9 cellular contexts compared by ENCODE assay signal in genomic region chr12:48165089-48166031, GRCh38. TPM values are rescaled to one million over a fixed set of nuclear protein-coding genes. Genes with fewer than 3 reads are reported as not detected.
DNase-seq lines count a peak whose midpoint lies in the region; ATAC-seq and TF ChIP-seq lines count a peak whose summit lies in the region.
"Had no signal": no experiment of that assay in that cellular context is flagged by ENCODE, and none has a peak within 500 bp of the region (broad histone marks: within the 10 kb centered on the region; RNA-seq: fewer than 3 reads in every experiment).

No MANE protein-coding gene starts in this region.

- POLR2A ChIA-PET in activated B cell treated with CpG ODN at 0.5 μM for 24 hours (lab: Charles Lee): interaction anchor here (0.6 to 1.2 kb wide), 2 partner anchors 9 to 18 kb away, joined by 4 read pairs; partner anchors contain the start of gene CCDC184

- H3K4me3 Mint-ChIP-seq in activated B cell treated with CpG ODN at 0.5 μM for 24 hours: no peak overlapping the region
- no peak overlapping the region for H3K4me3 Mint-ChIP-seq in endothelial cell (ENCODE audit: unreplicated experiment)
- H3K4me3 Mint-ChIP-seq in naive B cell: no peak overlapping the region

- H3K27me3 Mint-ChIP-seq in activated B cell treated with CpG ODN at 0.5 μM for 24 hours (peaks cover 12% of the 10 kb centered on the region), endothelial cell (ENCODE audit: unreplicated experiment) (peaks cover 3% of the 10 kb centered on the region), naive B cell (peaks cover 20 to 34% (median 26%) of the 10 kb centered on the region in 3 donors)

- H3K27ac Mint-ChIP-seq in activated B cell treated with CpG ODN at 0.5 μM for 24 hours (no peak overlapping the region), endothelial cell (ENCODE audit: unreplicated experiment) (no peak overlapping the region), naive B cell (no peak overlapping the region)

- TF ChIP-seq CTCF in activated B cell treated with CpG ODN at 0.5 μM for 24 hours (IDR thresholded peaks at IDR 0.05) (peak; percentile 69), endothelial cell (IDR thresholded peaks at IDR 0.05; ENCODE audit: unreplicated experiment) (peak; percentile 91)

- intact Hi-C loops in activated B cell treated with CpG ODN at 0.5 μM for 24 hours (cut with micrococcal nuclease): loop anchor here (1.0 to 2.0 kb wide), 5 partner anchors 61 to 513 kb away; no protein-coding TSS in a partner anchor

- DNase-seq in CD1c-positive myeloid dendritic cell (ENCODE audit: extremely low spot score): peak; percentile 72
- DNase-seq in NCI-H2081 (lab: John Stamatoyannopoulos, UW): peak; percentile 61 to 62
- no peak for DNase-seq in activated B cell treated with CpG ODN at 0.5 μM for 24 hours
- peak; percentile 55 for DNase-seq in endothelial cell (ENCODE audit: low spot score)
- peak; percentile 60 for DNase-seq in naive B cell
- no peak for DNase-seq in MV-4-11 (lab: John Stamatoyannopoulos, UW)

- peak; percentile 68 for ATAC-seq in GM18867 (IDR thresholded peaks at IDR 0.05; ENCODE audit: unreplicated experiment)
- ATAC-seq in activated B cell treated with CpG ODN at 0.5 μM for 24 hours (ENCODE audit: low read depth): peak; percentile 73
- peak; percentile 72 to 81 for ATAC-seq in naive B cell (ENCODE audit: low read depth in 2 of 2)
- ATAC-seq in HG02678 (IDR thresholded peaks at IDR 0.05; ENCODE audit: unreplicated experiment): no peak

- H3K9me3 Mint-ChIP-seq in activated B cell treated with CpG ODN at 0.5 μM for 24 hours (no peaks in the 10 kb centered on the region), endothelial cell (ENCODE audit: unreplicated experiment) (no peaks in the 10 kb centered on the region), naive B cell (no peaks in the 10 kb centered on the region)

- H3K36me3 Mint-ChIP-seq in activated B cell treated with CpG ODN at 0.5 μM for 24 hours (ENCODE audit: low read depth) (no peaks in the 10 kb centered on the region), endothelial cell (ENCODE audit: low read depth, unreplicated experiment) (no peaks in the 10 kb centered on the region), naive B cell (no peaks in the 10 kb centered on the region)

- no peaks in the 10 kb centered on the region for H3K4me1 Mint-ChIP-seq in activated B cell treated with CpG ODN at 0.5 μM for 24 hours
- no peaks in the 10 kb centered on the region for H3K4me1 Mint-ChIP-seq in endothelial cell (ENCODE audit: unreplicated experiment)
- H3K4me1 Mint-ChIP-seq in naive B cell: peaks cover 0 to 5% (median 5%) of the 10 kb centered on the region in 3 donors

- CTCF ChIA-PET in activated B cell treated with CpG ODN at 0.5 μM for 24 hours (lab: Charles Lee): interaction anchor here (0.6 to 2.2 kb wide), 8 partner anchors 8 to 324 kb away, joined by 3 to 10 read pairs (median 4); partner anchors contain the start of genes ASB8 and CCDC184

RNA-seq across cellular contexts. Expression of gene ASB8, which starts 8.0 kb away (rescaled TPM):
- 40.0 and 43.6 TPM in 2 replicates for total RNA-seq in activated B cell treated with CpG ODN at 0.5 μM for 24 hours
- 25.6 TPM for total RNA-seq in endothelial cell (ENCODE audit: unreplicated experiment)
- polyA plus RNA-seq in naive B cell (ENCODE audit: low read depth in 6 of 6): 10 to 100 TPM; 62.1 to 89.5 (median 74.8) TPM

RNA-seq across cellular contexts. Expression of gene CCDC184, which starts 18.1 kb away (rescaled TPM):
- total RNA-seq in activated B cell treated with CpG ODN at 0.5 μM for 24 hours: 0.18 and 0.29 TPM in 2 replicates
- 13.3 TPM for total RNA-seq in endothelial cell (ENCODE audit: unreplicated experiment)
- polyA plus RNA-seq in naive B cell (ENCODE audit: low read depth in 6 of 6): under 1 TPM in 3 of 6 donors, not detected in 3; 0.19 to 0.61 (median 0.31) TPM

RNA-seq across cellular contexts. Expression of gene OR10AD1, which starts 37.7 kb away (rescaled TPM):
- total RNA-seq in activated B cell treated with CpG ODN at 0.5 μM for 24 hours: not detected in 2 replicates
- not detected for total RNA-seq in endothelial cell (ENCODE audit: unreplicated experiment)
- not detected for polyA plus RNA-seq in naive B cell (ENCODE audit: low read depth in 6 of 6)
- total RNA-seq: skeletal muscle tissue had no signal

RNA-seq across cellular contexts. Expression of gene PFKM, which starts 46.2 kb away (rescaled TPM):
- 44.7 and 49.2 TPM in 2 replicates for total RNA-seq in activated B cell treated with CpG ODN at 0.5 μM for 24 hours
- total RNA-seq in endothelial cell (ENCODE audit: unreplicated experiment): 97.3 TPM
- 10 to 100 TPM in 1 of 6 donors, 1 to 10 TPM in 5; 5.3 to 12.2 (median 7.1) TPM for polyA plus RNA-seq in naive B cell (ENCODE audit: low read depth in 6 of 6)

RNA-seq across cellular contexts. Expression of gene SENP1, which starts 59.5 kb away (rescaled TPM):
- 42.8 and 43.2 TPM in 2 replicates for total RNA-seq in activated B cell treated with CpG ODN at 0.5 μM for 24 hours
- total RNA-seq in endothelial cell (ENCODE audit: unreplicated experiment): 31.2 TPM
- 10 to 100 TPM in 5 of 6 donors, 1 to 10 TPM in 1; 3.6 to 18.6 (median 15.6) TPM for polyA plus RNA-seq in naive B cell (ENCODE audit: low read depth in 6 of 6)

Comparison
In these comparisons a context has a peak if more than half of its experiments do, and no peak if none do; other contexts are left out.
1. DNase-seq: peak in CD1c-positive myeloid dendritic cell (single experiment), NCI-H2081 (2 of 2), endothelial cell (single experiment) and naive B cell (single experiment); none in activated B cell treated with CpG ODN at 0.5 μM for 24 hours (single experiment) and MV-4-11 (single experiment).
2. RNA of gene CCDC184, which starts 18.1 kb away (total RNA-seq): 13.3 TPM in endothelial cell (single experiment); 0.18 to 0.29 TPM in activated B cell treated with CpG ODN at 0.5 μM for 24 hours; every median in the first group is over 10 times any median in the second.